In genomic region chr1:83109692-83110091, GRCh38 we compare ENCODE assay signal across 17 cellular contexts.
DNase-seq lines count a peak whose midpoint lies in the region; ATAC-seq and TF ChIP-seq lines count a peak whose summit lies in the region.
"Had no signal": no experiment of that assay in that cellular context is flagged by ENCODE, and none has a peak within 500 bp of the region (broad histone marks: within the 10 kb centered on the region; RNA-seq: fewer than 3 reads in every experiment).

No MANE protein-coding gene starts in this region.

- H3K4me3 Mint-ChIP-seq in stimulated activated naive CD8-positive, alpha-beta T cell treated with anti-CD3 and anti-CD28 coated beads, Interleukin-15, amount 100 ng/mL, for 72 hours: no peak overlapping the region
- H3K4me3 Mint-ChIP-seq in WTC11: no peak overlapping the region
- no peak overlapping the region for H3K4me3 Mint-ChIP-seq in stimulated activated memory B cell treated with anti-CD40 and anti-IgM and Interleukin-4, amounts not matched to agents 10 μg/mL and 1 μg/mL and 100 μg/mL, for 72 hours
- H3K4me3 Mint-ChIP-seq: CD14-positive monocyte; CD4-positive, alpha-beta memory T cell; HFFc6 had no signal

- peak; percentile 80 for ATAC-seq in stimulated activated naive CD8-positive, alpha-beta T cell treated with anti-CD3 and anti-CD28 coated beads, Interleukin-15, amount 100 ng/mL, for 72 hours
- ATAC-seq in stimulated activated naive CD8-positive, alpha-beta T cell treated with anti-CD3 and anti-CD28 coated beads, Interleukin-15, Interleukin-2, amounts not matched to agents 100 U/mL and 50 U/mL, for 24 hours: no peak
- ATAC-seq in HG02870 (IDR thresholded peaks at IDR 0.05; ENCODE audit: unreplicated experiment) (peak; percentile 55), WTC11 (peak; percentile 65), GM21825 (IDR thresholded peaks at IDR 0.05; ENCODE audit: unreplicated experiment) (no peak), HG03571 (IDR thresholded peaks at IDR 0.05; ENCODE audit: unreplicated experiment) (no peak)
- ATAC-seq in stimulated activated memory B cell treated with anti-CD40 and anti-IgM and Interleukin-4, amounts not matched to agents 10 μg/mL and 1 μg/mL and 100 μg/mL, for 72 hours: peak; percentile 35
- ATAC-seq: HCT116 had no signal

- no peak overlapping the region for H3K27ac Mint-ChIP-seq in stimulated activated naive CD8-positive, alpha-beta T cell treated with anti-CD3 and anti-CD28 coated beads, Interleukin-15, amount 100 ng/mL, for 72 hours
- peak overlapping the region; percentile 10 for H3K27ac Mint-ChIP-seq in WTC11
- no peak overlapping the region for H3K27ac Mint-ChIP-seq in stimulated activated memory B cell treated with anti-CD40 and anti-IgM and Interleukin-4, amounts not matched to agents 10 μg/mL and 1 μg/mL and 100 μg/mL, for 72 hours
- H3K27ac Mint-ChIP-seq: CD14-positive monocyte; CD4-positive, alpha-beta memory T cell; HFFc6 had no signal

- no peak for DNase-seq in stimulated activated naive CD8-positive, alpha-beta T cell treated with anti-CD3 and anti-CD28 coated beads, Interleukin-15, amount 100 ng/mL, for 72 hours
- no peak for DNase-seq in stimulated activated naive CD8-positive, alpha-beta T cell treated with anti-CD3 and anti-CD28 coated beads, Interleukin-15, Interleukin-2, amounts not matched to agents 100 U/mL and 50 U/mL, for 24 hours
- DNase-seq in WTC11 (ENCODE audit: low spot score) (no peak), cerebellar cortex (ENCODE audit: low spot score) (no peak)
- DNase-seq: 8988T; CD4-positive, alpha-beta memory T cell; DMS79 treated with DMSO at 0.1 percent for 48 hours; GF-D8; GOT3; H7; HFFc6 had no signal

- peaks cover 0 to 4% of the 10 kb centered on the region in 2 donors for H3K9me3 Mint-ChIP-seq in stimulated activated naive CD8-positive, alpha-beta T cell treated with anti-CD3 and anti-CD28 coated beads, Interleukin-15, amount 100 ng/mL, for 72 hours
- H3K9me3 Mint-ChIP-seq in WTC11: no peaks in the 10 kb centered on the region
- H3K9me3 Mint-ChIP-seq in stimulated activated memory B cell treated with anti-CD40 and anti-IgM and Interleukin-4, amounts not matched to agents 10 μg/mL and 1 μg/mL and 100 μg/mL, for 72 hours: no peaks in the 10 kb centered on the region

- no peak for TF ChIP-seq CTCF in WTC11 (IDR thresholded peaks at IDR 0.05)

- H3K4me1 Mint-ChIP-seq in stimulated activated naive CD8-positive, alpha-beta T cell treated with anti-CD3 and anti-CD28 coated beads, Interleukin-15, amount 100 ng/mL, for 72 hours: peaks cover 6% of the 10 kb centered on the region
- H3K4me1 Mint-ChIP-seq in WTC11: peaks cover 31% of the 10 kb centered on the region
- H3K4me1 Mint-ChIP-seq in stimulated activated memory B cell treated with anti-CD40 and anti-IgM and Interleukin-4, amounts not matched to agents 10 μg/mL and 1 μg/mL and 100 μg/mL, for 72 hours: no peaks in the 10 kb centered on the region
- H3K4me1 Mint-ChIP-seq: CD14-positive monocyte; CD4-positive, alpha-beta memory T cell had no signal

- CTCF ChIA-PET in WTC11 (lab: Charles Lee): interaction anchor here (0.7 kb wide), 1 partner anchor 10 kb away, joined by 5 read pairs; no protein-coding TSS in a partner anchor

- no peaks in the 10 kb centered on the region for H3K36me3 Mint-ChIP-seq in WTC11
- H3K36me3 Mint-ChIP-seq in stimulated activated memory B cell treated with anti-CD40 and anti-IgM and Interleukin-4, amounts not matched to agents 10 μg/mL and 1 μg/mL and 100 μg/mL, for 72 hours: no peaks in the 10 kb centered on the region
- H3K36me3 Mint-ChIP-seq: CD14-positive monocyte; CD4-positive, alpha-beta memory T cell had no signal

- no peaks in the 10 kb centered on the region for H3K27me3 Mint-ChIP-seq in stimulated activated naive CD8-positive, alpha-beta T cell treated with anti-CD3 and anti-CD28 coated beads, Interleukin-15, amount 100 ng/mL, for 72 hours
- H3K27me3 Mint-ChIP-seq in WTC11 (ENCODE audit: low read depth): no peaks in the 10 kb centered on the region
- no peaks in the 10 kb centered on the region for H3K27me3 Mint-ChIP-seq in stimulated activated memory B cell treated with anti-CD40 and anti-IgM and Interleukin-4, amounts not matched to agents 10 μg/mL and 1 μg/mL and 100 μg/mL, for 72 hours
- H3K27me3 Mint-ChIP-seq: CD4-positive, alpha-beta memory T cell had no signal

- POLR2A ChIA-PET in WTC11 (lab: Charles Lee): no interaction called here

TF ChIP-seq in WTC11, 78 proteins besides CTCF, POLR2A, EP300 and RAD21:
- TF ChIP-seq ETV6 (CRISPR knock-in tag; IDR thresholded peaks at IDR 0.05) (no peak), FOXK1 (CRISPR knock-in tag; IDR thresholded peaks at IDR 0.05) (no peak), ZNF121 (CRISPR knock-in tag; IDR thresholded peaks at IDR 0.05) (no peak), MYBL2 (CRISPR knock-in tag; IDR thresholded peaks at IDR 0.05) (no peak), MXD4 (CRISPR knock-in tag; IDR thresholded peaks at IDR 0.05; ENCODE audit: borderline replicate concordance) (no peak), ZNF416 (CRISPR knock-in tag; IDR thresholded peaks at IDR 0.05) (no peak), NR2C2 (CRISPR knock-in tag; IDR thresholded peaks at IDR 0.05) (no peak), STAT6 (CRISPR knock-in tag; conservative IDR thresholded peaks at IDR 0.05; ENCODE audit: low read depth) (no peak), FOXJ3 (CRISPR knock-in tag; IDR thresholded peaks at IDR 0.05; ENCODE audit: borderline replicate concordance) (no peak), ZNF423 (CRISPR knock-in tag; IDR thresholded peaks at IDR 0.05) (no peak), TEAD1 (CRISPR knock-in tag; IDR thresholded peaks at IDR 0.05) (no peak), TP53 (CRISPR knock-in tag; IDR thresholded peaks at IDR 0.05) (no peak), NFATC4 (CRISPR knock-in tag; IDR thresholded peaks at IDR 0.05) (no peak), SOX15 (CRISPR knock-in tag; IDR thresholded peaks at IDR 0.05) (no peak), ATF1 (CRISPR knock-in tag; IDR thresholded peaks at IDR 0.05) (no peak)
- TF ChIP-seq, protein P1, sequence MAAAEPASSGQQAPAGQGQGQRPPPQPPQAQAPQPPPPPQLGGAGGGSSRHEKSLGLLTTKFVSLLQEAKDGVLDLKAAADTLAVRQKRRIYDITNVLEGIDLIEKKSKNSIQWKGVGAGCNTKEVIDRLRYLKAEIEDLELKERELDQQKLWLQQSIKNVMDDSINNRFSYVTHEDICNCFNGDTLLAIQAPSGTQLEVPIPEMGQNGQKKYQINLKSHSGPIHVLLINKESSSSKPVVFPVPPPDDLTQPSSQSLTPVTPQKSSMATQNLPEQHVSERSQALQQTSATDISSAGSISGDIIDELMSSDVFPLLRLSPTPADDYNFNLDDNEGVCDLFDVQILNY (CRISPR knock-in tag; IDR thresholded peaks at IDR 0.05): no peak
- TF ChIP-seq, protein P2, sequence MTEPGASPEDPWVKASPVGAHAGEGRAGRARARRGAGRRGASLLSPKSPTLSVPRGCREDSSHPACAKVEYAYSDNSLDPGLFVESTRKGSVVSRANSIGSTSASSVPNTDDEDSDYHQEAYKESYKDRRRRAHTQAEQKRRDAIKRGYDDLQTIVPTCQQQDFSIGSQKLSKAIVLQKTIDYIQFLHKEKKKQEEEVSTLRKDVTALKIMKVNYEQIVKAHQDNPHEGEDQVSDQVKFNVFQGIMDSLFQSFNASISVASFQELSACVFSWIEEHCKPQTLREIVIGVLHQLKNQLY (CRISPR knock-in tag; IDR thresholded peaks at IDR 0.05): no peak

Comparison
In these comparisons a context has a peak if more than half of its experiments do, and no peak if none do; other contexts are left out.
1. ATAC-seq: peak in stimulated activated naive CD8-positive, alpha-beta T cell treated with anti-CD3 and anti-CD28 coated beads, Interleukin-15, amount 100 ng/mL, for 72 hours (single experiment), HG02870 (single experiment), WTC11 (single experiment) and stimulated activated memory B cell treated with anti-CD40 and anti-IgM and Interleukin-4, amounts not matched to agents 10 μg/mL and 1 μg/mL and 100 μg/mL, for 72 hours (single experiment); none in stimulated activated naive CD8-positive, alpha-beta T cell treated with anti-CD3 and anti-CD28 coated beads, Interleukin-15, Interleukin-2, amounts not matched to agents 100 U/mL and 50 U/mL, for 24 hours (single experiment), GM21825 (single experiment) and HG03571 (single experiment).